In the genomic region with DNA sequence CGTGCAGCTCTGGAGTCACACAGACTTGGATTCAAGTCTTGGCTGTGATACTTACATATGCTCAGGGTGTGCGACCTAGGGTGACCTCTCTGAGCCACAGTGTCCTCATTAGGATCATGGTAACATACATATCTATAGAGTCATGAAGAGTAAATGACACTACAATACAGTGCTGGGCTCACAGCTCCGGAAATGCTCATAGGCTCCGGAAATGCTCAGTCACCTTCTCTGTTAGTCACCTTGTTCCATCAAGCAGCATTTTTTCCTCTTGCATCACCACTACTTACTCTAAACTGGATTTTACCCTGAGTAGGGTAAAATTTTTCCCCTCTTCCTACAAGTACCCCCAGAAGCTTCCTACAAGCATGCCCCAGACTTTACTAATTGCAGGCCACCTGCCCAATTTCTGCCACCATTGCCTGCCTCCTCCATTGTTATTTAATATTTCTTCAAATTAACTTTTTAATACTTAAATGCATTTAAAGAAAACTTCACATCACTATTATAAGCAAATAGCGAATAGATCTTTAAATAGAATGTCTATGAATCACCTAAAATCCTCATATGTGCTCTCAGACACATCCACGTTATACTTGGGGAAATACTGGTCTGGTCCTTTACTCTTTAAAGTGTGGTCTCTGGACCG, we compare ENCODE assay signal across 9 cellular contexts.
A peak's percentile ranks its signal among the peaks of the same experiment; 100 is the strongest.
DNase-seq lines count a peak whose midpoint lies in the region; ATAC-seq lines count a peak whose summit lies in the region.
"Had no signal": no experiment of that assay in that cellular context is flagged by ENCODE, and none has a peak within 500 bp of the region (broad histone marks: within the 10 kb centered on the region; RNA-seq: fewer than 3 reads in every experiment).

No MANE protein-coding gene starts in this region.

- no peaks in the 10 kb centered on the region for H3K36me3 Mint-ChIP-seq in T-helper 17 cell (ENCODE audit: low read depth)

- H3K4me3 Mint-ChIP-seq in T-helper 17 cell, result peak overlapping the region; percentile 44

- H3K4me1 Mint-ChIP-seq in T-helper 17 cell, result peaks cover 24% of the 10 kb centered on the region

- H3K27ac Mint-ChIP-seq in T-helper 17 cell, result no peak overlapping the region

- H3K27me3 Mint-ChIP-seq in T-helper 17 cell, result no peaks in the 10 kb centered on the region

- ATAC-seq in T-helper 17 cell (peak; percentile 93), GM21447 (IDR thresholded peaks at IDR 0.05; ENCODE audit: unreplicated experiment) (no peak)

- DNase-seq in GM03348 (ENCODE audit: low spot score) (peak; percentile 83), T-helper 17 cell (peak in 1 of 3 donors; percentile 9), NAMALWA (ENCODE audit: low spot score) (no peak), cerebellar cortex (ENCODE audit: low spot score) (no peak)
- peak; percentile 21 for DNase-seq in central memory CD4-positive, alpha-beta T cell
- DNase-seq in stimulated activated CD4-positive, alpha-beta T cell treated with anti-CD3 and anti-CD28 coated beads, Interleukin-15, amount 100 ng/mL, for 48 hours (ENCODE audit: low read depth in 2 of 2), result peak; percentile 39 to 47
- DNase-seq in effector CD8-positive, alpha-beta T cell (lab: John Stamatoyannopoulos, UW), result no peak

- no peaks in the 10 kb centered on the region for H3K9me3 ChIP-seq in T-helper 17 cell (ENCODE audit: control insufficient read depth, low read length, poor library complexity, severe bottlenecking)
- H3K9me3 ChIP-seq: HAP-1 had no signal

Comparison
In these comparisons a context has a peak if more than half of its experiments do, and no peak if none do; other contexts are left out.
1. DNase-seq: peak in GM03348 (single experiment), central memory CD4-positive, alpha-beta T cell (single experiment) and stimulated activated CD4-positive, alpha-beta T cell treated with anti-CD3 and anti-CD28 coated beads, Interleukin-15, amount 100 ng/mL, for 48 hours (2 of 2); none in effector CD8-positive, alpha-beta T cell (single experiment), NAMALWA (single experiment) and cerebellar cortex (single experiment).